In the genomic region with DNA sequence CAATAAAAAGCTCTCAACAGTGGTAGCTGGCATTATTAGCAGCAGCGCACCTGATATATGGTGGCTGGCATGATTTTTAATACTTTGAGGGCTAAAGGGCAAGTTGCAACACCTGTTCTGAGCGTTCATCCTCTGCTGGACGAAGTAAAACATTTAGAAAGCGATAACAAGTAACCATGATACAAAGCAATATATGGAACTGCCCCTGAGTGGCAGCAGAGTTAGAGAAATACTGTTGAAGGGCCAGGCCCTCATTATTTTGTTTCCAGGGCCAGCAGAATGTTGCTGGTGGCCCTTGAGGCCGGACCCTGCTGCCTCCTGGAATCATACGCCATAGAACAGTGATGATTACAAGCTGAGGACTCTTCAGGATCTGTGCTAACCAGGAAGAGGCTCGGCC, we compare ENCODE assay signal across 21 cellular contexts. TPM values are rescaled to one million over a fixed set of nuclear protein-coding genes. Genes with fewer than 3 reads are reported as not detected.
"Had no signal": no experiment of that assay in that cellular context is flagged by ENCODE, and none has a peak within 500 bp of the region (broad histone marks: within the 10 kb centered on the region; RNA-seq: fewer than 3 reads in every experiment).

No MANE protein-coding gene starts in this region.

- DNase-seq: activated CD4-positive, alpha-beta memory T cell treated with anti-CD3 and anti-CD28 coated beads for 36 hours; activated CD4-positive, alpha-beta T cell treated with anti-CD3 and anti-CD28 coated beads for 4 hours; activated CD4-positive, CD25-positive, alpha-beta regulatory T cell; activated effector memory CD4-positive, alpha-beta T cell treated with Interleukin-2 at 50 U/mL for 16 hours; activated naive CD4-positive, alpha-beta T cell treated with anti-CD3 and anti-CD28 coated beads for 36 hours; activated naive CD8-positive, alpha-beta T cell treated with anti-CD3 and anti-CD28 coated beads, Interleukin-2, amount 10 ng/mL, durations not matched to agents 7 days and 5 days; activated T-cell treated with anti-CD3 and anti-CD28 coated beads, Interleukin-2, amount 50 U/mL, for 72 hours; amniotic stem cell; effector memory CD8-positive, alpha-beta T cell; heart right ventricle; kidney; lower lobe of right lung; naive thymus-derived CD8-positive, alpha-beta T cell; retina; stimulated activated CD4-positive, alpha-beta T cell treated with anti-CD3 and anti-CD28 coated beads, Interleukin-4, amount 100 ng/mL, for 24 hours; stimulated activated naive CD4-positive, alpha-beta T cell treated with Interleukin-2 at 50 U/mL for 16 hours; T-helper 17 cell; upper lobe of left lung had no signal

- FAIRE-seq: colon, endothelial cell of umbilical vein, kidney had no signal

- H3K27me3 ChIP-seq: breast epithelium, upper lobe of left lung had no signal

- H3K36me3 ChIP-seq: breast epithelium, heart right ventricle, lower lobe of right lung, upper lobe of left lung had no signal

- H3K27ac ChIP-seq: breast epithelium, heart right ventricle, lower lobe of right lung, upper lobe of left lung had no signal

- ATAC-seq: activated T-cell treated with anti-CD3 and anti-CD28 coated beads, Interleukin-2, amount 50 U/mL, for 72 hours; effector memory CD8-positive, alpha-beta T cell; heart right ventricle; lower lobe of right lung; naive thymus-derived CD8-positive, alpha-beta T cell; T-helper 17 cell had no signal

- H3K4me1 ChIP-seq: breast epithelium, heart right ventricle, lower lobe of right lung, upper lobe of left lung had no signal

- H3K4me3 ChIP-seq: breast epithelium, heart right ventricle, lower lobe of right lung, upper lobe of left lung had no signal

- H3K9me3 ChIP-seq: breast epithelium, heart right ventricle, lower lobe of right lung, upper lobe of left lung had no signal

RNA-seq across cellular contexts. Expression of a gene that starts 47.8 kb away (rescaled TPM):
- total RNA-seq: endothelial cell of umbilical vein had no signal
- polyA plus RNA-seq: endothelial cell of umbilical vein had no signal
